Comparison of ENCODE assay signal across 1 cellular context in the genomic region with DNA sequence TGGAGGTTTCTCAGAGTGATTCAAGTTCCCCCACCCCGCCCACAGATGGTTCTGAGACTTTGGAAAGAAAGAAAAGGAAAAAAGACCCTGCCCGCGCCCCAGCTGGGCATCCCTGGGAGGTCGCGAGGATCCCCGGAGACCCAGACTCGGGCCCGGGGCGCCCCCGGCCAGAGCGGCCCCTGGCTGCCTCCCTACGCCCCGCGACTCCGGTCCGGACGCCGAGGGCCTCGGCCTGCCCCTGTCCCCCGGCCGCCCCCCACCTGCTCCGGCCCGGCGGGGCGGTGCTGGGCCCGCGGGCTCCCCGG.
TF ChIP-seq lines count a peak whose summit lies in the region.

No MANE protein-coding gene starts in this region.

TF ChIP-seq in endothelial cell of umbilical vein, 7 proteins besides CTCF, POLR2A, EP300 and RAD21:
- TF ChIP-seq EZH2 (IDR thresholded peaks at IDR 0.05; ENCODE audit: borderline replicate concordance, low read depth, low read length, severe bottlenecking) (peak; percentile 66), MYC (IDR thresholded peaks at IDR 0.05; ENCODE audit: low read depth, low read length) (no peak)
